Comparison of ENCODE assay signal across 28 cellular contexts in genomic region chr2:111712361-111712760, GRCh38.
"Had no signal": no experiment of that assay in that cellular context is flagged by ENCODE, and none has a peak within 500 bp of the region (broad histone marks: within the 10 kb centered on the region; RNA-seq: fewer than 3 reads in every experiment).

No MANE protein-coding gene starts in this region.

- H3K36me3 ChIP-seq: ascending aorta, breast epithelium, cardiac muscle cell, colonic mucosa had no signal

- H3K9me3 Mint-ChIP-seq: activated B cell treated with CpG ODN at 0.5 μM for 24 hours; activated CD8-positive, alpha-beta T cell treated with anti-CD3 and anti-CD28 coated beads for 36 hours; activated naive CD4-positive, alpha-beta T cell treated with anti-CD3 and anti-CD28 coated beads for 36 hours; activated naive CD4-positive, alpha-beta T cell treated with anti-CD3 and anti-CD28 coated beads, Interleukin-2, amount 50 U/mL, for 24 hours; activated naive CD8-positive, alpha-beta T cell treated with anti-CD3 and anti-CD28 coated beads for 36 hours; activated naive CD8-positive, alpha-beta T cell treated with anti-CD3 and anti-CD28 coated beads, Interleukin-2, amount 50 U/mL, for 24 hours; activated T-helper 17 cell treated with anti-CD3 and anti-CD28 coated beads, Interleukin-2, amount 50 U/mL, for 72 hours had no signal

- H3K4me1 Mint-ChIP-seq: activated B cell treated with CpG ODN at 0.5 μM for 24 hours; activated naive CD4-positive, alpha-beta T cell treated with anti-CD3 and anti-CD28 coated beads, Interleukin-2, amount 50 U/mL, for 24 hours; activated naive CD8-positive, alpha-beta T cell treated with anti-CD3 and anti-CD28 coated beads, Interleukin-2, amount 50 U/mL, for 24 hours; activated T-helper 17 cell treated with anti-CD3 and anti-CD28 coated beads, Interleukin-2, amount 50 U/mL, for 72 hours had no signal

- H3K36me3 Mint-ChIP-seq: activated naive CD4-positive, alpha-beta T cell treated with anti-CD3 and anti-CD28 coated beads, Interleukin-2, amount 50 U/mL, for 24 hours; activated naive CD8-positive, alpha-beta T cell treated with anti-CD3 and anti-CD28 coated beads for 36 hours; brain had no signal

- H3K9me3 ChIP-seq: ascending aorta, breast epithelium, colonic mucosa had no signal

- H3K27me3 ChIP-seq: ascending aorta, breast epithelium, cardiac muscle cell, colonic mucosa had no signal

- ATAC-seq: activated CD4-positive, CD25-positive, alpha-beta regulatory T cell treated with anti-CD3 and anti-CD28 coated beads, Interleukin-2, amount 50 U/mL, for 24 hours; activated CD8-positive, alpha-beta T cell treated with anti-CD3 and anti-CD28 coated beads for 36 hours; activated naive CD8-positive, alpha-beta T cell treated with anti-CD3 and anti-CD28 coated beads, Interleukin-2, amount 50 U/mL, for 24 hours; activated T-cell treated with anti-CD3 and anti-CD28 coated beads, Interleukin-2, amount 50 U/mL, for 4 hours; activated T-helper 17 cell treated with anti-CD3 and anti-CD28 coated beads, Interleukin-2, amount 50 U/mL, for 72 hours had no signal

- H3K27ac ChIP-seq: ascending aorta, breast epithelium, cardiac muscle cell, colonic mucosa, epithelial cell of prostate had no signal

- H3K27me3 Mint-ChIP-seq: activated B cell treated with CpG ODN at 0.5 μM for 24 hours; activated CD8-positive, alpha-beta T cell treated with anti-CD3 and anti-CD28 coated beads for 36 hours; activated naive CD4-positive, alpha-beta T cell treated with anti-CD3 and anti-CD28 coated beads, Interleukin-2, amount 50 U/mL, for 24 hours; activated naive CD8-positive, alpha-beta T cell treated with anti-CD3 and anti-CD28 coated beads for 36 hours; brain had no signal

- FAIRE-seq: endometrium, endothelial cell of umbilical vein, frontal cortex had no signal

- H3K4me1 ChIP-seq: breast epithelium, colonic mucosa had no signal

- H3K4me3 ChIP-seq: ascending aorta, breast epithelium, cardiac muscle cell, colonic mucosa had no signal

- H3K27ac Mint-ChIP-seq: activated B cell treated with CpG ODN at 0.5 μM for 24 hours; activated CD8-positive, alpha-beta T cell treated with anti-CD3 and anti-CD28 coated beads for 36 hours; activated naive CD4-positive, alpha-beta T cell treated with anti-CD3 and anti-CD28 coated beads for 36 hours; activated naive CD4-positive, alpha-beta T cell treated with anti-CD3 and anti-CD28 coated beads, Interleukin-2, amount 50 U/mL, for 24 hours; activated naive CD8-positive, alpha-beta T cell treated with anti-CD3 and anti-CD28 coated beads for 36 hours; activated naive CD8-positive, alpha-beta T cell treated with anti-CD3 and anti-CD28 coated beads, Interleukin-2, amount 50 U/mL, for 24 hours; activated T-helper 17 cell treated with anti-CD3 and anti-CD28 coated beads, Interleukin-2, amount 50 U/mL, for 72 hours; brain had no signal

- DNase-seq: activated B cell treated with CpG ODN at 0.5 μM for 24 hours; activated CD4-positive, alpha-beta T cell treated with anti-CD3 and anti-CD28 coated beads for 48 hours; activated CD4-positive, alpha-beta T cell treated with anti-CD3 and anti-CD28 coated beads, Interleukin-2, amount 50 U/mL, for 1 hour; activated CD4-positive, alpha-beta T cell treated with anti-CD3 and anti-CD28 coated beads, Interleukin-2, amount 50 U/mL, for 48 hours; activated CD8-positive, alpha-beta T cell treated with anti-CD3 and anti-CD28 coated beads for 36 hours; activated effector memory CD4-positive, alpha-beta T cell treated with Interleukin-2 at 50 U/mL for 16 hours; activated naive CD4-positive, alpha-beta T cell treated with anti-CD3 and anti-CD28 coated beads for 36 hours; activated naive CD8-positive, alpha-beta T cell treated with anti-CD3 and anti-CD28 coated beads for 36 hours; activated naive CD8-positive, alpha-beta T cell treated with anti-CD3 and anti-CD28 coated beads, Interleukin-2, amount 50 U/mL, for 24 hours; activated T-cell treated with anti-CD3 and anti-CD28 coated beads, Interleukin-2, amount 50 U/mL, for 4 hours; central memory CD4-positive, alpha-beta T cell; cerebellar nuclear complex; colonic mucosa; effector CD8-positive, alpha-beta T cell; foreskin fibroblast; head of caudate nucleus; T-helper 2 cell had no signal

- H3K4me3 Mint-ChIP-seq: activated B cell treated with CpG ODN at 0.5 μM for 24 hours; activated CD8-positive, alpha-beta T cell treated with anti-CD3 and anti-CD28 coated beads for 36 hours; activated naive CD4-positive, alpha-beta T cell treated with anti-CD3 and anti-CD28 coated beads for 36 hours; activated naive CD4-positive, alpha-beta T cell treated with anti-CD3 and anti-CD28 coated beads, Interleukin-2, amount 50 U/mL, for 24 hours; activated naive CD8-positive, alpha-beta T cell treated with anti-CD3 and anti-CD28 coated beads for 36 hours; activated naive CD8-positive, alpha-beta T cell treated with anti-CD3 and anti-CD28 coated beads, Interleukin-2, amount 50 U/mL, for 24 hours; activated T-cell treated with anti-CD3 and anti-CD28 coated beads, Interleukin-2, amount 50 U/mL, for 4 hours; activated T-helper 17 cell treated with anti-CD3 and anti-CD28 coated beads, Interleukin-2, amount 50 U/mL, for 72 hours; brain had no signal
